Comparison of ENCODE assay signal across 15 cellular contexts in genomic region chr7:28328822-28329615, GRCh38.
A peak's percentile ranks its signal among the peaks of the same experiment; 100 is the strongest.
DNase-seq lines count a peak whose midpoint lies in the region; ATAC-seq and TF ChIP-seq lines count a peak whose summit lies in the region.
"Had no signal": no experiment of that assay in that cellular context is flagged by ENCODE, and none has a peak within 500 bp of the region (broad histone marks: within the 10 kb centered on the region; RNA-seq: fewer than 3 reads in every experiment).

No MANE protein-coding gene starts in this region.

- in situ Hi-C loops in ACHN (cut with HindIII; ENCODE audit: low pct_ligation_motif_present, low pct_unique_long_range_greater_than_20kb, low sequenced_read_pairs), result no loop called here

- no peak overlapping the region for H3K4me3 ChIP-seq in coronary artery
- H3K4me3 ChIP-seq: suprapubic skin had no signal

- H3K27ac Mint-ChIP-seq in stimulated activated naive CD8-positive, alpha-beta T cell treated with anti-CD3 and anti-CD28 coated beads, Interleukin-15, amount 100 ng/mL, for 72 hours, result no peak overlapping the region
- peak overlapping the region; percentile 19 for H3K27ac Mint-ChIP-seq in activated naive CD8-positive, alpha-beta T cell
- H3K27ac Mint-ChIP-seq: activated T-helper 1 cell treated with anti-CD3 and anti-CD28 coated beads, Interleukin-12 subunit alpha, Interleukin-12 subunit beta, Interleukin-2, Interleukin-4 antibody, amounts not matched to agents 30 ng/mL and 10 ng/mL and 1 ng/mL, durations not matched to agents 14 hours and 24 hours and 36 hours; dendritic cell treated with granulocyte-macrophage colony-stimulating factor and Interleukin-4, amounts not matched to agents 40 ng/mL and 50 ng/mL, for 4 days had no signal

- CTCF ChIA-PET in GM10248 (lab: Yijun Ruan, JAX), result interaction anchor here (1.4 to 1.5 kb wide), 2 partner anchors 12 to 32 kb away, joined by 3 to 5 read pairs; no protein-coding TSS in a partner anchor

- no peak for DNase-seq in stimulated activated naive CD8-positive, alpha-beta T cell treated with anti-CD3 and anti-CD28 coated beads, Interleukin-15, amount 100 ng/mL, for 72 hours
- no peak for DNase-seq in stimulated activated naive CD8-positive, alpha-beta T cell treated with anti-CD3 and anti-CD28 coated beads, Interleukin-15, Interleukin-2, amounts not matched to agents 100 U/mL and 50 U/mL, for 24 hours
- DNase-seq in NCI-H187 treated with DMSO at 0.1 percent for 48 hours (lab: John Stamatoyannopoulos, UW) (peak; percentile 6), coronary artery (ENCODE audit: low spot score) (no peak), GM10248 (ENCODE audit: extremely low spot score) (no peak), ACHN (no peak), DMS 273 (lab: John Stamatoyannopoulos, UW; ENCODE audit: unreplicated experiment) (no peak)
- DNase-seq: BE2C, OCI-M1, retina, T-helper 9 cell had no signal

- POLR2A ChIA-PET in GM10248 (lab: Yijun Ruan, JAX), result no interaction called here

- peaks cover 3% of the 10 kb centered on the region for H3K36me3 Mint-ChIP-seq in activated naive CD8-positive, alpha-beta T cell

- TF ChIP-seq CTCF in coronary artery (IDR thresholded peaks at IDR 0.05) (no peak), GM10248 (IDR thresholded peaks at IDR 0.05; ENCODE audit: control extremely low read depth, extremely low read depth, low read depth, missing control alignments) (no peak)

- H3K9me3 Mint-ChIP-seq in stimulated activated naive CD8-positive, alpha-beta T cell treated with anti-CD3 and anti-CD28 coated beads, Interleukin-15, amount 100 ng/mL, for 72 hours, result peaks cover 6% of the 10 kb centered on the region in 2 donors
- no peaks in the 10 kb centered on the region for H3K9me3 Mint-ChIP-seq in activated naive CD8-positive, alpha-beta T cell (ENCODE audit: low read depth)
- H3K9me3 Mint-ChIP-seq: dendritic cell treated with granulocyte-macrophage colony-stimulating factor and Interleukin-4, amounts not matched to agents 40 ng/mL and 50 ng/mL, for 4 days had no signal

- H3K27ac ChIP-seq in coronary artery, result no peak overlapping the region

- peak; percentile 67 for ATAC-seq in stimulated activated naive CD8-positive, alpha-beta T cell treated with anti-CD3 and anti-CD28 coated beads, Interleukin-15, amount 100 ng/mL, for 72 hours
- ATAC-seq in stimulated activated naive CD8-positive, alpha-beta T cell treated with anti-CD3 and anti-CD28 coated beads, Interleukin-15, Interleukin-2, amounts not matched to agents 100 U/mL and 50 U/mL, for 24 hours, result no peak

- peaks cover 41% of the 10 kb centered on the region for H3K4me1 Mint-ChIP-seq in stimulated activated naive CD8-positive, alpha-beta T cell treated with anti-CD3 and anti-CD28 coated beads, Interleukin-15, amount 100 ng/mL, for 72 hours
- peaks cover 45% of the 10 kb centered on the region for H3K4me1 Mint-ChIP-seq in activated naive CD8-positive, alpha-beta T cell (ENCODE audit: low read depth)

- no peaks in the 10 kb centered on the region for H3K27me3 Mint-ChIP-seq in stimulated activated naive CD8-positive, alpha-beta T cell treated with anti-CD3 and anti-CD28 coated beads, Interleukin-15, amount 100 ng/mL, for 72 hours
- H3K27me3 Mint-ChIP-seq in activated naive CD8-positive, alpha-beta T cell, result no peaks in the 10 kb centered on the region

- no peak overlapping the region for H3K4me3 Mint-ChIP-seq in stimulated activated naive CD8-positive, alpha-beta T cell treated with anti-CD3 and anti-CD28 coated beads, Interleukin-15, amount 100 ng/mL, for 72 hours
- peak overlapping the region; percentile 71 for H3K4me3 Mint-ChIP-seq in activated naive CD8-positive, alpha-beta T cell
- H3K4me3 Mint-ChIP-seq: activated T-helper 1 cell treated with anti-CD3 and anti-CD28 coated beads, Interleukin-12 subunit alpha, Interleukin-12 subunit beta, Interleukin-2, Interleukin-4 antibody, amounts not matched to agents 30 ng/mL and 10 ng/mL and 1 ng/mL, durations not matched to agents 14 hours and 24 hours and 36 hours; dendritic cell treated with granulocyte-macrophage colony-stimulating factor and Interleukin-4, amounts not matched to agents 40 ng/mL and 50 ng/mL, for 4 days had no signal
